ENCODE assay signal across 26 cellular contexts in genomic region chr9:119902611-119903010, GRCh38.
"Had no signal": no experiment of that assay in that cellular context is flagged by ENCODE, and none has a peak within 500 bp of the region (broad histone marks: within the 10 kb centered on the region; RNA-seq: fewer than 3 reads in every experiment).

No MANE protein-coding gene starts in this region.

- ATAC-seq: activated CD8-positive, alpha-beta T cell treated with anti-CD3 and anti-CD28 coated beads, Interleukin-2, amount 10 ng/mL, durations not matched to agents 7 days and 5 days; activated naive CD4-positive, alpha-beta T cell treated with anti-CD3 and anti-CD28 coated beads, Interleukin-2, amount 50 U/mL, for 72 hours; activated naive CD8-positive, alpha-beta T cell treated with anti-CD3 and anti-CD28 coated beads, Interleukin-2, amount 50 U/mL, for 24 hours; body of pancreas had no signal

- H3K27me3 Mint-ChIP-seq: activated naive CD8-positive, alpha-beta T cell treated with anti-CD3 and anti-CD28 coated beads, Interleukin-2, amount 50 U/mL, for 24 hours; central memory CD8-positive, alpha-beta T cell had no signal

- H3K4me2 ChIP-seq: SK-N-SH had no signal

- H3K27me3 ChIP-seq: ascending aorta, body of pancreas, Peyer's patch, SJCRH30 had no signal

- H3K9me3 ChIP-seq: ascending aorta, body of pancreas, Peyer's patch, SK-N-SH had no signal

- H3K27ac ChIP-seq: ascending aorta, body of pancreas, Peyer's patch, RWPE1, SJCRH30 had no signal

- H3K36me3 ChIP-seq: ascending aorta, Peyer's patch, SJCRH30 had no signal

- H3K4me1 Mint-ChIP-seq: activated naive CD8-positive, alpha-beta T cell treated with anti-CD3 and anti-CD28 coated beads, Interleukin-2, amount 50 U/mL, for 24 hours; central memory CD8-positive, alpha-beta T cell had no signal

- DNase-seq: activated CD4-positive, alpha-beta T cell treated with anti-CD3 and anti-CD28 coated beads for 48 hours; activated CD4-positive, alpha-beta T cell treated with anti-CD3 and anti-CD28 coated beads, Interleukin-2, amount 50 U/mL, for 4 hours; activated CD4-positive, CD25-positive, alpha-beta regulatory T cell treated with anti-CD3 and anti-CD28 coated beads, Interleukin-2, amount 50 U/mL, for 72 hours; activated CD8-positive, alpha-beta memory T cell treated with anti-CD3 and anti-CD28 coated beads, Interleukin-2, amount 50 U/mL, for 48 hours; activated CD8-positive, alpha-beta T cell treated with anti-CD3 and anti-CD28 coated beads, Interleukin-2, amount 10 ng/mL, durations not matched to agents 7 days and 5 days; activated naive CD4-positive, alpha-beta T cell; activated naive CD8-positive, alpha-beta T cell treated with anti-CD3 and anti-CD28 coated beads, Interleukin-2, amount 50 U/mL, for 24 hours; activated T-cell treated with anti-CD3 and anti-CD28 coated beads, Interleukin-2, amount 50 U/mL, for 1 hour; amniotic stem cell; body of pancreas; MM.1S; NCI-H1105; NCI-H1436; NCI-H187 treated with DMSO at 0.1 percent for 48 hours; NCI-H2081 treated with DMSO at 0.1 percent for 48 hours; NCI-H226; NCI-H748 treated with DMSO at 0.1 percent for 48 hours; Peyer's patch; Right ventricle myocardium superior; SJCRH30; SK-N-SH; T-helper 1 cell had no signal

- H3K4me1 ChIP-seq: ascending aorta, body of pancreas, Peyer's patch, SJCRH30 had no signal

- H3K9ac ChIP-seq: SK-N-SH had no signal

- H3K27ac Mint-ChIP-seq: activated CD8-positive, alpha-beta T cell treated with anti-CD3 and anti-CD28 coated beads, Interleukin-2, amount 10 ng/mL, durations not matched to agents 7 days and 5 days; activated naive CD4-positive, alpha-beta T cell treated with anti-CD3 and anti-CD28 coated beads, Interleukin-2, amount 50 U/mL, for 72 hours; activated naive CD8-positive, alpha-beta T cell treated with anti-CD3 and anti-CD28 coated beads, Interleukin-2, amount 50 U/mL, for 24 hours had no signal

- H3K4me3 Mint-ChIP-seq: activated CD8-positive, alpha-beta T cell treated with anti-CD3 and anti-CD28 coated beads, Interleukin-2, amount 10 ng/mL, durations not matched to agents 7 days and 5 days; activated naive CD8-positive, alpha-beta T cell treated with anti-CD3 and anti-CD28 coated beads, Interleukin-2, amount 50 U/mL, for 24 hours; central memory CD8-positive, alpha-beta T cell had no signal

- H3K4me3 ChIP-seq: ascending aorta, body of pancreas, Peyer's patch, SJCRH30 had no signal
